ENCODE assay signal across 24 cellular contexts in the genomic region with DNA sequence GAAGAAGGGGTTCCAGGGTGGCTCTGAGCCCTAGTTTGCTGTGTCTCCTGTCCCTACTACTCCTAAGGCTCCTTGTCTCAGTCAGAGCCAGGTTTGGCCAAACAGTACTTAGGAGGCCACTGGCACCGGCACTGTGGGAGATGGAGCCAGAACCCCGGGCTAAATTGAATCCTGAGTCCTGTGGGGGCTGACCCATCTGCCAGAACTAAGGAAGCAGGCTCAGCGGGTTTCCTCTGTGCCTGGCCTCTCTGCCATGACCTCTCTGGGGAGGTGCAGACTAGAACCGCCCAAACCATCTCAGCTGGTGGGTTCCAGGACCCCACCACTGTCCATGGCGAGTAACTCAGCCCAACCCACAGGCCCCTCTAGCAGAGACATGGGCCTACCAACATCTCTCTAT. TPM values are rescaled to one million over a fixed set of nuclear protein-coding genes. Genes with fewer than 3 reads are reported as not detected.
DNase-seq lines count a peak whose midpoint lies in the region; ATAC-seq and TF ChIP-seq lines count a peak whose summit lies in the region.
"Had no signal": no experiment of that assay in that cellular context is flagged by ENCODE, and none has a peak within 500 bp of the region (broad histone marks: within the 10 kb centered on the region; RNA-seq: fewer than 3 reads in every experiment).

No MANE protein-coding gene starts in this region.

- peaks cover 68% of the 10 kb centered on the region for H3K36me3 ChIP-seq in osteoblast (ENCODE audit: insufficient read depth, low read length)
- H3K36me3 ChIP-seq in neural progenitor cell: no peaks in the 10 kb centered on the region

- H3K79me2 ChIP-seq in osteoblast (ENCODE audit: insufficient read depth, low read length) (peaks cover 100% of the 10 kb centered on the region), neural progenitor cell (ENCODE audit: low read depth) (peaks cover 100% of the 10 kb centered on the region)

- H2AFZ ChIP-seq in osteoblast (ENCODE audit: low read length) (no peak overlapping the region), neural progenitor cell (replicated peaks) (no peak overlapping the region)
- H2AFZ ChIP-seq: GM23338 had no signal

- H3K9ac ChIP-seq in neural progenitor cell: no peak overlapping the region

- no peak for DNase-seq in activated naive CD8-positive, alpha-beta T cell treated with anti-CD3 and anti-CD28 coated beads, Interleukin-2, amount 50 U/mL, for 24 hours
- DNase-seq in coronary artery (ENCODE audit: low spot score) (no peak), osteoblast (ENCODE audit: insufficient read length, low spot score, missing footprints) (no peak), NCI-H2029 treated with DMSO at 0.1 percent for 48 hours (lab: John Stamatoyannopoulos, UW) (no peak), immature natural killer cell (no peak), neural progenitor cell (ENCODE audit: low spot score) (no peak)
- DNase-seq: 8988T; activated CD4-positive, alpha-beta T cell treated with anti-CD3 and anti-CD28 coated beads for 1 hour; activated effector memory CD4-positive, alpha-beta T cell treated with anti-CD3 and anti-CD28 coated beads, Interleukin-2, amount 50 U/mL, for 16 hours; AML-193; cortex of kidney; KG1; kidney; NCI-H146; NCI-H2171 treated with DMSO at 0.1 percent for 48 hours; NCI-H526; stimulated activated CD4-positive, alpha-beta T cell treated with anti-CD3 and anti-CD28 coated beads, Interleukin-4, amount 100 ng/mL, for 1 hour had no signal

- TF ChIP-seq CTCF in coronary artery (IDR thresholded peaks at IDR 0.05) (no peak), osteoblast (IDR thresholded peaks at IDR 0.05; ENCODE audit: extremely low read depth, low read depth, low read length) (no peak), neural progenitor cell (IDR thresholded peaks at IDR 0.05) (no peak)

- H3K4me2 ChIP-seq in osteoblast (ENCODE audit: insufficient read depth, low read length): no peak overlapping the region
- no peak overlapping the region for H3K4me2 ChIP-seq in neural progenitor cell
- H3K4me2 ChIP-seq: GM23338 had no signal

- H3K27ac ChIP-seq in coronary artery: peak overlapping the region; percentile 97 to 100
- peak overlapping the region; percentile 57 for H3K27ac ChIP-seq in osteoblast (ENCODE audit: low read depth, low read length)
- no peak overlapping the region for H3K27ac ChIP-seq in neural progenitor cell
- H3K27ac ChIP-seq: SJSA1 had no signal

- no peak overlapping the region for H3K4me3 Mint-ChIP-seq in activated naive CD8-positive, alpha-beta T cell
- no peak overlapping the region for H3K4me3 Mint-ChIP-seq in activated naive CD8-positive, alpha-beta T cell treated with anti-CD3 and anti-CD28 coated beads, Interleukin-2, amount 50 U/mL, for 24 hours
- H3K4me3 Mint-ChIP-seq in immature natural killer cell (no peak overlapping the region), neural progenitor cell (no peak overlapping the region)
- H3K4me3 Mint-ChIP-seq: GM23338; stimulated activated memory B cell treated with anti-CD40 and anti-IgM and Interleukin-4, amounts not matched to agents 10 μg/mL and 1 μg/mL and 100 μg/mL, for 72 hours; T-helper 1 cell treated with Interleukin-12 subunit alpha and Interleukin-12 subunit beta and Interleukin-4 antibody, amounts not matched to agents 30 μg/mL and 1 μg/mL, for 36 hours had no signal

- ATAC-seq in activated naive CD8-positive, alpha-beta T cell treated with anti-CD3 and anti-CD28 coated beads, Interleukin-2, amount 50 U/mL, for 24 hours: no peak
- no peak for ATAC-seq in esophagus mucosa
- ATAC-seq: GM23338; stimulated activated memory B cell treated with anti-CD40 and anti-IgM and Interleukin-4, amounts not matched to agents 10 μg/mL and 1 μg/mL and 100 μg/mL, for 72 hours had no signal

- no peaks in the 10 kb centered on the region for H3K27me3 ChIP-seq in osteoblast (ENCODE audit: insufficient read depth, low read length)
- no peaks in the 10 kb centered on the region for H3K27me3 ChIP-seq in neural progenitor cell
- H3K27me3 ChIP-seq: SJSA1 had no signal

- peaks cover 27% of the 10 kb centered on the region for H3F3A ChIP-seq in neural progenitor cell (ENCODE audit: low read depth)

- H3K9me3 Mint-ChIP-seq in activated naive CD8-positive, alpha-beta T cell (ENCODE audit: low read depth): no peaks in the 10 kb centered on the region
- H3K9me3 Mint-ChIP-seq in activated naive CD8-positive, alpha-beta T cell treated with anti-CD3 and anti-CD28 coated beads, Interleukin-2, amount 50 U/mL, for 24 hours: peaks cover 13% of the 10 kb centered on the region
- H3K9me3 Mint-ChIP-seq in immature natural killer cell: no peaks in the 10 kb centered on the region
- H3K9me3 Mint-ChIP-seq in neural progenitor cell: no peaks in the 10 kb centered on the region
- H3K9me3 Mint-ChIP-seq: GM23338 had no signal

- H3K4me1 ChIP-seq in osteoblast (ENCODE audit: insufficient read depth, low read length) (peaks cover 73% of the 10 kb centered on the region), neural progenitor cell (peaks cover 25% of the 10 kb centered on the region)

- H3K27me3 Mint-ChIP-seq in activated naive CD8-positive, alpha-beta T cell: no peaks in the 10 kb centered on the region
- no peaks in the 10 kb centered on the region for H3K27me3 Mint-ChIP-seq in activated naive CD8-positive, alpha-beta T cell treated with anti-CD3 and anti-CD28 coated beads, Interleukin-2, amount 50 U/mL, for 24 hours
- peaks cover 1 to 12% (median 8%) of the 10 kb centered on the region in 3 donors for H3K27me3 Mint-ChIP-seq in immature natural killer cell (ENCODE audit: low read depth in 3 of 3)
- H3K27me3 Mint-ChIP-seq in neural progenitor cell (ENCODE audit: insufficient read depth, low read depth): peaks cover 7% of the 10 kb centered on the region

- H3K9me3 ChIP-seq in osteoblast (ENCODE audit: low read depth, low read length) (no peaks in the 10 kb centered on the region), neural progenitor cell (ENCODE audit: low read depth) (no peaks in the 10 kb centered on the region)
- H3K9me3 ChIP-seq: SJSA1 had no signal

- H4K20me1 ChIP-seq in osteoblast (ENCODE audit: insufficient read depth, low read length): peaks cover 78% of the 10 kb centered on the region
- H4K20me1 ChIP-seq in neural progenitor cell (ENCODE audit: low read depth): peaks cover 62% of the 10 kb centered on the region

- peaks cover 81% of the 10 kb centered on the region for H3K4me1 Mint-ChIP-seq in activated naive CD8-positive, alpha-beta T cell (ENCODE audit: low read depth)
- H3K4me1 Mint-ChIP-seq in activated naive CD8-positive, alpha-beta T cell treated with anti-CD3 and anti-CD28 coated beads, Interleukin-2, amount 50 U/mL, for 24 hours: peaks cover 74% of the 10 kb centered on the region
- H3K4me1 Mint-ChIP-seq in immature natural killer cell (peaks cover 19 to 32% of the 10 kb centered on the region in 2 donors), neural progenitor cell (peaks cover 57% of the 10 kb centered on the region)

- peaks cover 19% of the 10 kb centered on the region for H3K36me3 Mint-ChIP-seq in activated naive CD8-positive, alpha-beta T cell
- H3K36me3 Mint-ChIP-seq in activated naive CD8-positive, alpha-beta T cell treated with anti-CD3 and anti-CD28 coated beads, Interleukin-2, amount 50 U/mL, for 24 hours (ENCODE audit: low read depth): peaks cover 55% of the 10 kb centered on the region
- H3K36me3 Mint-ChIP-seq in immature natural killer cell (peaks cover 0 to 4% (median 0%) of the 10 kb centered on the region in 3 donors), neural progenitor cell (peaks cover 21% of the 10 kb centered on the region)
- H3K36me3 Mint-ChIP-seq: stimulated activated memory B cell treated with anti-CD40 and anti-IgM and Interleukin-4, amounts not matched to agents 10 μg/mL and 1 μg/mL and 100 μg/mL, for 72 hours had no signal

- peak overlapping the region; percentile 98 for H3K27ac Mint-ChIP-seq in activated naive CD8-positive, alpha-beta T cell
- no peak overlapping the region for H3K27ac Mint-ChIP-seq in activated naive CD8-positive, alpha-beta T cell treated with anti-CD3 and anti-CD28 coated beads, Interleukin-2, amount 50 U/mL, for 24 hours
- H3K27ac Mint-ChIP-seq in immature natural killer cell (no peak overlapping the region), neural progenitor cell (no peak overlapping the region)
- H3K27ac Mint-ChIP-seq: GM23338; stimulated activated memory B cell treated with anti-CD40 and anti-IgM and Interleukin-4, amounts not matched to agents 10 μg/mL and 1 μg/mL and 100 μg/mL, for 72 hours; T-helper 1 cell treated with Interleukin-12 subunit alpha and Interleukin-12 subunit beta and Interleukin-4 antibody, amounts not matched to agents 30 μg/mL and 1 μg/mL, for 36 hours had no signal

- H3K4me3 ChIP-seq in coronary artery (peak overlapping the region; percentile 49), osteoblast (ENCODE audit: insufficient read depth, low read length) (no peak overlapping the region), neural progenitor cell (no peak overlapping the region)
- H3K4me3 ChIP-seq: GM23338, lung, SJSA1 had no signal

RNA-seq across cellular contexts. Expression of gene ACTN1, which starts 5.5 kb away (rescaled TPM):
- total RNA-seq in osteoblast: 444 and 447 TPM in 2 replicates
- 117 TPM for total RNA-seq in esophagus mucosa
- polyA plus RNA-seq in immature natural killer cell: 1 to 10 TPM; 5.2 to 9.7 (median 9.3) TPM
- 70.7 and 97.7 TPM in 2 replicates for total RNA-seq in neural progenitor cell (ENCODE audit: low replicate concordance)
